ENCODE assay signal across 9 cellular contexts in the genomic region with DNA sequence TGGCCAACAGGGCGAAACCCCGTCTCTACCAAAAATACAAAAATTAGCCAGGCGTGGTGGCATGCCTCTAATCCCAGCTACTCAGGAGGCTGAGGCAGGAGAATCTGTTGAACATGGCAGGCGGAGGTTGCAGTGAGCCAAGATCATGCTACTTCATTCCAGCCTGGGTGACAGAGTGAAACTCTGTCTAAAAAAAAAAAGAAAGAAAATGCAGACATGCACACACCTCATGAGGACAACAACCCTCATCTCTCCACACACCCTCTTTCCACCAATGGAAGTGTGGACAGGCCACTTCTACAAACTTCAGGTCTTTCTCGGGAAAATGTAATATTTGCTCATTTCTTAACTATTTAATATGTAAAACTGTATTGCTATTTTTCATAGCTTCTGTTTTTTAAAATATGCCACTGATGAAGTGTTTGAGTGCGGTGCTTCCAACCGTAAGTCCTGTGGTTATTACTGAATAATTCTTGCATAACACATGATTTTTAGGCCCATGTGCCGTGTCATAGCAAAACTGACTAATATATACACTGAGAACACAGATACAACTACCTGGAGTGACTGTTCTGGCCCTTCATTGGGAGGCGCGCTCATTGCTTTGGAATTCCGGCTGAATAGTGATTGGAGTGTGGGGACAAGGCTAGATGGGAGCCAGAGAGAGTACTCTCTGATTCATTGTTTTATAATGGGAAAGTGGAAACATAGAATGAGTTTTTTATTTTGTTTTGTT. TPM values are rescaled to one million over a fixed set of nuclear protein-coding genes. Genes with fewer than 3 reads are reported as not detected.
A peak's percentile ranks its signal among the peaks of the same experiment; 100 is the strongest.
DNase-seq lines count a peak whose midpoint lies in the region; ATAC-seq and TF ChIP-seq lines count a peak whose summit lies in the region.
"Had no signal": no experiment of that assay in that cellular context is flagged by ENCODE, and none has a peak within 500 bp of the region (broad histone marks: within the 10 kb centered on the region; RNA-seq: fewer than 3 reads in every experiment).

No MANE protein-coding gene starts in this region.

- no peak for TF ChIP-seq POLR2A in heart left ventricle (IDR thresholded peaks at IDR 0.05)

- 92 to 96% (median 94%) methylated on average over 11 of the region's 11 CpGs for WGBS in heart left ventricle, 4 donors

- H3K27ac ChIP-seq in CD4-positive, alpha-beta T cell (ENCODE audit: low read depth, low read length): no peak overlapping the region
- H3K27ac ChIP-seq in heart left ventricle: no peak overlapping the region

- no peaks in the 10 kb centered on the region for H3K4me1 Mint-ChIP-seq in CD4-positive, alpha-beta T cell (ENCODE audit: low read depth)

- POLR2A ChIA-PET in CD4-positive, alpha-beta T cell (lab: Charles Lee): no interaction called here

- H3K27me3 ChIP-seq in CD4-positive, alpha-beta T cell (ENCODE audit: control insufficient read depth, insufficient read depth, low read length): no peaks in the 10 kb centered on the region
- H3K27me3 ChIP-seq in heart left ventricle: no peaks in the 10 kb centered on the region

- no peak for TF ChIP-seq CTCF in fibroblast of villous mesenchyme (IDR thresholded peaks at IDR 0.05; ENCODE audit: insufficient read depth, low read depth, low read length)
- no peak for TF ChIP-seq CTCF in CD4-positive, alpha-beta T cell (IDR thresholded peaks at IDR 0.05)
- TF ChIP-seq CTCF in heart left ventricle (IDR thresholded peaks at IDR 0.05): no peak

- no peaks in the 10 kb centered on the region for H3K36me3 ChIP-seq in heart left ventricle

- DNase-seq in GM04503 (ENCODE audit: low read depth): peak; percentile 27
- DNase-seq in fibroblast of villous mesenchyme (ENCODE audit: low read depth): peak; percentile 3
- DNase-seq in stimulated activated CD4-positive, alpha-beta T cell treated with anti-CD3 and anti-CD28 coated beads, Interleukin-12 subunit alpha, Interleukin-12 subunit beta, amount 100 ng/mL, for 4 hours: no peak
- DNase-seq in CD4-positive, alpha-beta T cell: no peak
- no peak for DNase-seq in NOMO-1 treated with dmso at 0.1 percent for 144 hours (lab: John Stamatoyannopoulos, UW; ENCODE audit: unreplicated experiment)
- no peak for DNase-seq in heart left ventricle

- intact Hi-C loops in CD4-positive, alpha-beta T cell (cut with DNase I, micrococcal nuclease): no loop called here
- intact Hi-C loops in heart left ventricle (cut with DNase I): no loop called here

- no peak overlapping the region for H3K4me3 ChIP-seq in fibroblast of villous mesenchyme (ENCODE audit: low read depth, low read length)
- no peak overlapping the region for H3K4me3 ChIP-seq in heart left ventricle

- no peaks in the 10 kb centered on the region for H3K36me3 Mint-ChIP-seq in CD4-positive, alpha-beta T cell (ENCODE audit: low read depth)

- CTCF ChIA-PET in CD4-positive, alpha-beta T cell (lab: Charles Lee): no interaction called here

- no peaks in the 10 kb centered on the region for H3K9me3 Mint-ChIP-seq in CD4-positive, alpha-beta T cell

- H3K9me3 ChIP-seq in CD4-positive, alpha-beta T cell (ENCODE audit: control insufficient read depth, low read length): no peaks in the 10 kb centered on the region
- no peaks in the 10 kb centered on the region for H3K9me3 ChIP-seq in heart left ventricle

- H3K27ac Mint-ChIP-seq in CD4-positive, alpha-beta T cell: no peak overlapping the region

- H3K27me3 Mint-ChIP-seq in CD4-positive, alpha-beta T cell: no peaks in the 10 kb centered on the region

- H3K4me3 Mint-ChIP-seq in CD4-positive, alpha-beta T cell: no peak overlapping the region

- ATAC-seq in GM21529 (IDR thresholded peaks at IDR 0.05; ENCODE audit: unreplicated experiment): peak; percentile 98
- ATAC-seq in HG03521 (IDR thresholded peaks at IDR 0.05; ENCODE audit: unreplicated experiment): peak; percentile 91
- no peak for ATAC-seq in CD4-positive, alpha-beta T cell (ENCODE audit: poor library complexity)
- ATAC-seq in heart left ventricle: no peak

- H3K4me1 ChIP-seq in heart left ventricle: peaks cover 0 to 4% (median 0%) of the 10 kb centered on the region in 12 donors

RNA-seq across cellular contexts. Expression of a gene that starts 23.1 kb away (rescaled TPM):
- total RNA-seq in fibroblast of villous mesenchyme (not detected in 2 replicates), heart left ventricle (under 1 TPM in 1 of 9 donors, not detected in 8; 0.12 TPM)
- total RNA-seq in CD4-positive, alpha-beta T cell: not detected
- not detected for polyA plus RNA-seq in heart left ventricle
- total RNA-seq: T-helper 1 cell treated with Interleukin-12 subunit alpha and Interleukin-12 subunit beta and Interleukin-4 antibody, amounts not matched to agents 30 ng/mL and 1 ng/mL, for 36 hours had no signal

RNA-seq across cellular contexts. Expression of a gene that starts 33.9 kb away (rescaled TPM):
- total RNA-seq in fibroblast of villous mesenchyme: 3.5 and 4.3 TPM in 2 replicates
- under 1 TPM; 0.22 to 0.52 TPM for total RNA-seq in CD4-positive, alpha-beta T cell
- 1 to 10 TPM in 6 of 9 donors, under 1 TPM in 2, not detected in 1; 0.60 to 2.4 (median 1.6) TPM for total RNA-seq in heart left ventricle
- under 1 TPM; 0.91 to 0.93 TPM for polyA plus RNA-seq in heart left ventricle

RNA-seq across cellular contexts. Expression of a gene that starts 34.0 kb away (rescaled TPM):
- 0.32 TPM in 1 of 2 replicates, not detected in the other for total RNA-seq in fibroblast of villous mesenchyme
- total RNA-seq in CD4-positive, alpha-beta T cell: not detected
- total RNA-seq in heart left ventricle: not detected
- not detected for polyA plus RNA-seq in heart left ventricle
- total RNA-seq: T-helper 1 cell treated with Interleukin-12 subunit alpha and Interleukin-12 subunit beta and Interleukin-4 antibody, amounts not matched to agents 30 ng/mL and 1 ng/mL, for 36 hours had no signal

Comparison
In these comparisons a context has a peak if more than half of its experiments do, and no peak if none do; other contexts are left out.
1. DNase-seq: peak in GM04503 (single experiment) and fibroblast of villous mesenchyme (single experiment); none in stimulated activated CD4-positive, alpha-beta T cell treated with anti-CD3 and anti-CD28 coated beads, Interleukin-12 subunit alpha, Interleukin-12 subunit beta, amount 100 ng/mL, for 4 hours (single experiment), CD4-positive, alpha-beta T cell (0 of 10), NOMO-1 treated with dmso at 0.1 percent for 144 hours (single experiment) and heart left ventricle (0 of 5).
2. ATAC-seq: peak in GM21529 (single experiment) and HG03521 (single experiment); none in CD4-positive, alpha-beta T cell (single experiment) and heart left ventricle (0 of 4).